Comparison of ENCODE assay signal across 1 cellular context in the genomic region with DNA sequence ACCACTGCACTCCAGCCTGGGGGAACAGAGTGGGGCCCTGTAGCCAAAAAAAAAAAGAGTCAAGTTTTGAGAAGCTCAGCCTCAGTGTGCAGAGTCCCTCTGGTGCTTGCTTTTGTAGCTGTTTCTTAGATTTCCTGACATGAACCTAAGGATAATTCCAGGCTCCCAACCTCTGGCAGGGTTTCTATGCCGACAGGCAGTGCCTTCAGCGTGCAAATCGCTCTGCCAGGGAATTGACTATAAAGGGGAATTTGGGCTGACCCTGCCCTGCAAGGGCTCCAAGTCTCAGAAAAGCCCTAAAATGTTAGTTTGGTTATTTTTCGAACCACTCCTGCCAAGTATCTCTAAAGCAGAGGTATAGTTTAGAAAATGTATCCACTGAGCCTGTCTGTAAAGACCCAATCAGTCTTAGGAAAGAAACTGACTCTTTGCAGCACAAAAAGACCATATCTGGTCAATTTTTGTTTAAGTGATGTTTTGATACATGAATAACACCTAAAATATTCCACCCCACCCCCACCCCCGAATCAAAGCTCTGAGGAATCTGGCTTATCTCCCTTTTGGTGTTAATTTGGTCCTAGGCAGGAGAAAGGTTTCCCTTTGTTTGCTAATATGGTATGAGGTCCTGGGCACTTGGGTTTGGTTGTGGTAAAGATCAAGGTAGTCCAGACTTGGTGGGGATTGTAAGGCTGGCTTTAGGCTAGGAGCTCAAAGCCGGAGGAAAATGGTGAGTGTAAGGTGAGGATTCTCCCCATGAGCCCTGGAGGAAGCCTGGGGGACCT.
TF ChIP-seq lines count a peak whose summit lies in the region.

No MANE protein-coding gene starts in this region.

TF ChIP-seq in H1, 55 proteins besides CTCF, POLR2A, EP300 and RAD21:
- TF ChIP-seq POU5F1 (IDR thresholded peaks at IDR 0.05; ENCODE audit: low read depth, low read length): no peak
- TF ChIP-seq TCF12 (IDR thresholded peaks at IDR 0.05; ENCODE audit: low read depth, low read length): no peak
- TF ChIP-seq POLR2AphosphoS5 (IDR thresholded peaks at IDR 0.05; ENCODE audit: low read depth, low read length): no peak
- no peak for TF ChIP-seq CEBPB (IDR thresholded peaks at IDR 0.05; ENCODE audit: low read depth, low read length)
- no peak for TF ChIP-seq TEAD4 (IDR thresholded peaks at IDR 0.05; ENCODE audit: low read depth, low read length)
- no peak for TF ChIP-seq RBBP5 (IDR thresholded peaks at IDR 0.05; ENCODE audit: borderline replicate concordance, low read depth, low read length)
- TF ChIP-seq, protein P1, sequence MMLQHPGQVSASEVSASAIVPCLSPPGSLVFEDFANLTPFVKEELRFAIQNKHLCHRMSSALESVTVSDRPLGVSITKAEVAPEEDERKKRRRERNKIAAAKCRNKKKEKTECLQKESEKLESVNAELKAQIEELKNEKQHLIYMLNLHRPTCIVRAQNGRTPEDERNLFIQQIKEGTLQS (IDR thresholded peaks at IDR 0.05; ENCODE audit: insufficient read depth, low read depth, low read length): no peak
- TF ChIP-seq JUN (IDR thresholded peaks at IDR 0.05; ENCODE audit: low read depth, low read length): no peak
- no peak for TF ChIP-seq HDAC2 (IDR thresholded peaks at IDR 0.05; ENCODE audit: borderline replicate concordance in 1 of 2, low read depth in 2 of 2, low read length in 2 of 2)
- no peak for TF ChIP-seq RFX5 (IDR thresholded peaks at IDR 0.05; ENCODE audit: borderline replicate concordance, low read depth, low read length)
- no peak for TF ChIP-seq SAP30 (IDR thresholded peaks at IDR 0.05; ENCODE audit: insufficient read depth, insufficient replicate concordance, low read length)
- TF ChIP-seq ASH2L (IDR thresholded peaks at IDR 0.05; ENCODE audit: low read length): no peak
- TF ChIP-seq SIRT6 (IDR thresholded peaks at IDR 0.05; ENCODE audit: low read length): no peak
